In genomic region chr19:54189020-54189667, GRCh38 we compare ENCODE assay signal across 1 cellular context.
TF ChIP-seq lines count a peak whose summit lies in the region.

A gene with protein sequence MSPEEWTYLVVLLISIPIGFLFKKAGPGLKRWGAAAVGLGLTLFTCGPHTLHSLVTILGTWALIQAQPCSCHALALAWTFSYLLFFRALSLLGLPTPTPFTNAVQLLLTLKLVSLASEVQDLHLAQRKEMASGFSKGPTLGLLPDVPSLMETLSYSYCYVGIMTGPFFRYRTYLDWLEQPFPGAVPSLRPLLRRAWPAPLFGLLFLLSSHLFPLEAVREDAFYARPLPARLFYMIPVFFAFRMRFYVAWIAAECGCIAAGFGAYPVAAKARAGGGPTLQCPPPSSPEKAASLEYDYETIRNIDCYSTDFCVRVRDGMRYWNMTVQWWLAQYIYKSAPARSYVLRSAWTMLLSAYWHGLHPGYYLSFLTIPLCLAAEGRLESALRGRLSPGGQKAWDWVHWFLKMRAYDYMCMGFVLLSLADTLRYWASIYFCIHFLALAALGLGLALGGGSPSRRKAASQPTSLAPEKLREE (minus strand): TSS chr19:54189580. CDS start chr19:54188508, 1,072 bp downstream.

TF ChIP-seq in K562, 482 proteins besides CTCF, POLR2A, EP300 and RAD21 (continued from another document and continues in another):
- TF ChIP-seq, protein P1, sequence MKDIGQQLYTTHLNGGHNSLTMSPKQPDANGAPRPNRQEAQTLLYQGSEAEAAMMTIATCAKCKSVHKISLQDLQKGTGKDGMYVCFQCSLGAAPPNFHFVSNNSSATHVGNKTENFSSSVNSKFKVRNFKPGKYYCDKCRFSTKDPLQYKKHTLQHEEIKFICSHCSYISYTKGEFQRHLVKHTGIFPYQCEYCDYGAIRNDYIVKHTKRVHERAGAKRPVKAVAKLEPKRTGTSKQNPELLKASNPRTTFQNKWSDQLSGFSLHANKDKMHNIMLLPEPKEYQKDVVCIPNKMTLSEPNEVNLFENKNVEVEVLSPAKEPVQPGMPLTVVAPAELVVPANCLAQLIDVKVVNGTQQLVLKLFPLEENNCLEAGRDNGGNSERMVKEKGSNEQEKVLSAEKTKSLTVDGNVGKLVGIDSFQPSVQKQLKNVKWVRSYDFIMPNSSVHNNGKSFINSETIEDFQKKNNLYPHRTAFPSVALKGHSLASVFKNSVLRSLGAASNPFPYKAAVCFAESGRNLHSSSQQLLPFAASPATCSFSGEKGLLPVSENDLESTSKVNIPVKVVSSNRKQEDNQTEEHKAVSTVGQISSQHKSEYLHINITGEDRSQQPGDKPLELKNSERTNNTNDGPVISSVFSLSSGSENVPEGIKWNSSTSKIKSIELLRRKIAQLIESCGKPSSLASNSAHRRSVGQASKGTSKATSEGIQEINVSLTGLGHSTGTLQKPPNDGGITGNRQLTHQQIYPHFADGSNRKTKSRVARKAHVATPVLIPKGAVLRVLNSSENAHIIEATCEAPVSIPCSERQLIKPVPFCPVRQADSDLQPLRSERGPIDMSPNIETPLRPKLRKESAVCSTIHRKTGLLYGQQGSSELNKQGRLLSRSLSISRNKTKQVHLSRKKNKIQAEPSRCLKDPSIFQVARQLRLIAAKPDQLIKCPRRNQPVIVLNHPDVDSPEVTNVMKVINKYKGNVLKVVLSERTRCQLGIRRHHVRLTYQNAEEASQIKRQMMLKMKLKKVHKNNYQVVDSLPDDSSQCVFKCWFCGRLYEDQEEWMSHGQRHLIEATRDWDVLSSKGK (CRISPR knock-in tag; IDR thresholded peaks at IDR 0.05): no peak
- TF ChIP-seq NCOR1 (IDR thresholded peaks at IDR 0.05): no peak
- TF ChIP-seq, protein P2, sequence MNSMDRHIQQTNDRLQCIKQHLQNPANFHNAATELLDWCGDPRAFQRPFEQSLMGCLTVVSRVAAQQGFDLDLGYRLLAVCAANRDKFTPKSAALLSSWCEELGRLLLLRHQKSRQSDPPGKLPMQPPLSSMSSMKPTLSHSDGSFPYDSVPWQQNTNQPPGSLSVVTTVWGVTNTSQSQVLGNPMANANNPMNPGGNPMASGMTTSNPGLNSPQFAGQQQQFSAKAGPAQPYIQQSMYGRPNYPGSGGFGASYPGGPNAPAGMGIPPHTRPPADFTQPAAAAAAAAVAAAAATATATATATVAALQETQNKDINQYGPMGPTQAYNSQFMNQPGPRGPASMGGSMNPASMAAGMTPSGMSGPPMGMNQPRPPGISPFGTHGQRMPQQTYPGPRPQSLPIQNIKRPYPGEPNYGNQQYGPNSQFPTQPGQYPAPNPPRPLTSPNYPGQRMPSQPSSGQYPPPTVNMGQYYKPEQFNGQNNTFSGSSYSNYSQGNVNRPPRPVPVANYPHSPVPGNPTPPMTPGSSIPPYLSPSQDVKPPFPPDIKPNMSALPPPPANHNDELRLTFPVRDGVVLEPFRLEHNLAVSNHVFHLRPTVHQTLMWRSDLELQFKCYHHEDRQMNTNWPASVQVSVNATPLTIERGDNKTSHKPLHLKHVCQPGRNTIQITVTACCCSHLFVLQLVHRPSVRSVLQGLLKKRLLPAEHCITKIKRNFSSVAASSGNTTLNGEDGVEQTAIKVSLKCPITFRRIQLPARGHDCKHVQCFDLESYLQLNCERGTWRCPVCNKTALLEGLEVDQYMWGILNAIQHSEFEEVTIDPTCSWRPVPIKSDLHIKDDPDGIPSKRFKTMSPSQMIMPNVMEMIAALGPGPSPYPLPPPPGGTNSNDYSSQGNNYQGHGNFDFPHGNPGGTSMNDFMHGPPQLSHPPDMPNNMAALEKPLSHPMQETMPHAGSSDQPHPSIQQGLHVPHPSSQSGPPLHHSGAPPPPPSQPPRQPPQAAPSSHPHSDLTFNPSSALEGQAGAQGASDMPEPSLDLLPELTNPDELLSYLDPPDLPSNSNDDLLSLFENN (IDR thresholded peaks at IDR 0.05; ENCODE audit: low read depth in 2 of 2, low read length in 2 of 2): no peak
- no peak for TF ChIP-seq ZNF133 (CRISPR knock-in tag; IDR thresholded peaks at IDR 0.05)
- TF ChIP-seq PHB2 (IDR thresholded peaks at IDR 0.05; ENCODE audit: low read depth): no peak
- no peak for TF ChIP-seq KDM1A (IDR thresholded peaks at IDR 0.05)
- TF ChIP-seq ZBED1 (IDR thresholded peaks at IDR 0.05): 0 out of 2 replicates have a peak, but pooled peaks have one; percentile 34
- TF ChIP-seq ZNF436 (CRISPR knock-in tag; IDR thresholded peaks at IDR 0.05): no peak
- TF ChIP-seq ZNF707 (CRISPR knock-in tag; conservative IDR thresholded peaks at IDR 0.05): no peak
- no peak for TF ChIP-seq PPARD (CRISPR knock-in tag; IDR thresholded peaks at IDR 0.05)
- TF ChIP-seq MBD2 (IDR thresholded peaks at IDR 0.05; ENCODE audit: borderline replicate concordance, low read depth): no peak; the same call in 1 of the 2 replicates
- TF ChIP-seq RBM17 (IDR thresholded peaks at IDR 0.05; ENCODE audit: borderline replicate concordance, low read depth, low read length): no peak
- no peak for TF ChIP-seq ZNF24 (IDR thresholded peaks at IDR 0.05)
- no peak for TF ChIP-seq HOMEZ (CRISPR knock-in tag; IDR thresholded peaks at IDR 0.05)
- 0 out of 2 replicates have a peak, but pooled peaks have one; percentile 26 for TF ChIP-seq ZFPM2 (CRISPR knock-in tag; IDR thresholded peaks at IDR 0.05)
- TF ChIP-seq SRSF7 (optimal IDR thresholded peaks at IDR 0.05; ENCODE audit: low read depth, low read length): no peak
- TF ChIP-seq DEAF1 (CRISPR knock-in tag; IDR thresholded peaks at IDR 0.05): no peak
- TF ChIP-seq NFE2L1 (tag; IDR thresholded peaks at IDR 0.05; ENCODE audit: borderline replicate concordance, low read depth): no peak
- TF ChIP-seq, protein P3, sequence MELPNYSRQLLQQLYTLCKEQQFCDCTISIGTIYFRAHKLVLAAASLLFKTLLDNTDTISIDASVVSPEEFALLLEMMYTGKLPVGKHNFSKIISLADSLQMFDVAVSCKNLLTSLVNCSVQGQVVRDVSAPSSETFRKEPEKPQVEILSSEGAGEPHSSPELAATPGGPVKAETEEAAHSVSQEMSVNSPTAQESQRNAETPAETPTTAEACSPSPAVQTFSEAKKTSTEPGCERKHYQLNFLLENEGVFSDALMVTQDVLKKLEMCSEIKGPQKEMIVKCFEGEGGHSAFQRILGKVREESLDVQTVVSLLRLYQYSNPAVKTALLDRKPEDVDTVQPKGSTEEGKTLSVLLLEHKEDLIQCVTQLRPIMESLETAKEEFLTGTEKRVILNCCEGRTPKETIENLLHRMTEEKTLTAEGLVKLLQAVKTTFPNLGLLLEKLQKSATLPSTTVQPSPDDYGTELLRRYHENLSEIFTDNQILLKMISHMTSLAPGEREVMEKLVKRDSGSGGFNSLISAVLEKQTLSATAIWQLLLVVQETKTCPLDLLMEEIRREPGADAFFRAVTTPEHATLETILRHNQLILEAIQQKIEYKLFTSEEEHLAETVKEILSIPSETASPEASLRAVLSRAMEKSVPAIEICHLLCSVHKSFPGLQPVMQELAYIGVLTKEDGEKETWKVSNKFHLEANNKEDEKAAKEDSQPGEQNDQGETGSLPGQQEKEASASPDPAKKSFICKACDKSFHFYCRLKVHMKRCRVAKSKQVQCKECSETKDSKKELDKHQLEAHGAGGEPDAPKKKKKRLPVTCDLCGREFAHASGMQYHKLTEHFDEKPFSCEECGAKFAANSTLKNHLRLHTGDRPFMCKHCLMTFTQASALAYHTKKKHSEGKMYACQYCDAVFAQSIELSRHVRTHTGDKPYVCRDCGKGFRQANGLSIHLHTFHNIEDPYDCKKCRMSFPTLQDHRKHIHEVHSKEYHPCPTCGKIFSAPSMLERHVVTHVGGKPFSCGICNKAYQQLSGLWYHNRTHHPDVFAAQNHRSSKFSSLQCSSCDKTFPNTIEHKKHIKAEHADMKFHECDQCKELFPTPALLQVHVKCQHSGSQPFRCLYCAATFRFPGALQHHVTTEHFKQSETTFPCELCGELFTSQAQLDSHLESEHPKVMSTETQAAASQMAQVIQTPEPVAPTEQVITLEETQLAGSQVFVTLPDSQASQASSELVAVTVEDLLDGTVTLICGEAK (IDR thresholded peaks at IDR 0.05): no peak
- TF ChIP-seq, protein P3 (CRISPR knock-in tag; IDR thresholded peaks at IDR 0.05): no peak
- TF ChIP-seq ARHGAP35 (IDR thresholded peaks at IDR 0.05; ENCODE audit: partially characterized antibody): no peak
- TF ChIP-seq PHB (CRISPR knock-in tag; IDR thresholded peaks at IDR 0.05): no peak
- TF ChIP-seq MLX (CRISPR knock-in tag; conservative IDR thresholded peaks at IDR 0.05): no peak
- TF ChIP-seq ZEB2 (IDR thresholded peaks at IDR 0.05): no peak
- TF ChIP-seq, protein P4, sequence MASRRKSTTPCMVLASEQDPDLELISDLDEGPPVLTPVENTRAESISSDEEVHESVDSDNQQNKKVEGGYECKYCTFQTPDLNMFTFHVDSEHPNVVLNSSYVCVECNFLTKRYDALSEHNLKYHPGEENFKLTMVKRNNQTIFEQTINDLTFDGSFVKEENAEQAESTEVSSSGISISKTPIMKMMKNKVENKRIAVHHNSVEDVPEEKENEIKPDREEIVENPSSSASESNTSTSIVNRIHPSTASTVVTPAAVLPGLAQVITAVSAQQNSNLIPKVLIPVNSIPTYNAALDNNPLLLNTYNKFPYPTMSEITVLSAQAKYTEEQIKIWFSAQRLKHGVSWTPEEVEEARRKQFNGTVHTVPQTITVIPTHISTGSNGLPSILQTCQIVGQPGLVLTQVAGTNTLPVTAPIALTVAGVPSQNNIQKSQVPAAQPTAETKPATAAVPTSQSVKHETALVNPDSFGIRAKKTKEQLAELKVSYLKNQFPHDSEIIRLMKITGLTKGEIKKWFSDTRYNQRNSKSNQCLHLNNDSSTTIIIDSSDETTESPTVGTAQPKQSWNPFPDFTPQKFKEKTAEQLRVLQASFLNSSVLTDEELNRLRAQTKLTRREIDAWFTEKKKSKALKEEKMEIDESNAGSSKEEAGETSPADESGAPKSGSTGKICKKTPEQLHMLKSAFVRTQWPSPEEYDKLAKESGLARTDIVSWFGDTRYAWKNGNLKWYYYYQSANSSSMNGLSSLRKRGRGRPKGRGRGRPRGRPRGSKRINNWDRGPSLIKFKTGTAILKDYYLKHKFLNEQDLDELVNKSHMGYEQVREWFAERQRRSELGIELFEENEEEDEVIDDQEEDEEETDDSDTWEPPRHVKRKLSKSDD (conservative IDR thresholded peaks at IDR 0.05; ENCODE audit: low read length): no peak
- TF ChIP-seq CHD4 (IDR thresholded peaks at IDR 0.05; ENCODE audit: insufficient read depth, insufficient replicate concordance, low read depth, low read length, poor library complexity, severe bottlenecking): no peak
- peak; percentile 50 to 64; a peak in 2 of 4 replicates for TF ChIP-seq SIN3A (IDR thresholded peaks at IDR 0.05; ENCODE audit: borderline replicate concordance in 2 of 2, control insufficient read depth in 1 of 2, low read depth in 2 of 2, low read length in 2 of 2)
- TF ChIP-seq PRPF4 (IDR thresholded peaks at IDR 0.05; ENCODE audit: insufficient read depth, low read depth, low read length, poor library complexity, severe bottlenecking): no peak
- no peak for TF ChIP-seq CEBPB (tag; IDR thresholded peaks at IDR 0.05)
- peak; percentile 25; the same call in 1 of the 2 replicates for TF ChIP-seq CREB1 (IDR thresholded peaks at IDR 0.05)
- no peak for TF ChIP-seq CREB1 (CRISPR knock-in tag; IDR thresholded peaks at IDR 0.05)
- TF ChIP-seq TAF15 (IDR thresholded peaks at IDR 0.05; ENCODE audit: low read depth, low read length): no peak
- no peak for TF ChIP-seq PHTF2 (CRISPR knock-in tag; IDR thresholded peaks at IDR 0.05)
- TF ChIP-seq MAFG (tag; conservative IDR thresholded peaks at IDR 0.05): no peak
